Comparison of ENCODE assay signal across 16 cellular contexts in genomic region chr2:98009887-98010760, GRCh38. TPM values are rescaled to one million over a fixed set of nuclear protein-coding genes. Genes with fewer than 3 reads are reported as not detected.
DNase-seq lines count a peak whose midpoint lies in the region; ATAC-seq, FAIRE-seq and TF ChIP-seq lines count a peak whose summit lies in the region.
"Had no signal": no experiment of that assay in that cellular context is flagged by ENCODE, and none has a peak within 500 bp of the region (broad histone marks: within the 10 kb centered on the region; RNA-seq: fewer than 3 reads in every experiment).

No MANE protein-coding gene starts in this region.

- H3K9ac ChIP-seq in BLaER1: peak overlapping the region; percentile 11; the same call in 1 of the 2 replicates
- H3K9ac ChIP-seq in Loucy (ENCODE audit: low read depth, low read length, poor library complexity, severe bottlenecking): no peak overlapping the region
- no peak overlapping the region for H3K9ac ChIP-seq in K562 (ENCODE audit: insufficient read depth in 1 of 2, low read depth in 2 of 2, low read length in 2 of 2)
- H3K9ac ChIP-seq in HepG2 (ENCODE audit: insufficient read depth, low read depth, low read length): no peak overlapping the region

- H3K79me2 ChIP-seq in Loucy (ENCODE audit: insufficient read depth, low read length) (no peaks in the 10 kb centered on the region), K562 (ENCODE audit: control insufficient read depth, insufficient read depth, low read length) (no peaks in the 10 kb centered on the region), HepG2 (ENCODE audit: insufficient read depth, low read length) (no peaks in the 10 kb centered on the region)

- POLR2A ChIA-PET in K562 (lab: Yijun Ruan, JAX) (interaction anchor here (1.2 kb wide), 1 partner anchor 13 kb away, joined by 7 read pairs; the partner anchor contains the start of gene TMEM131), HepG2 (lab: Yijun Ruan, JAX) (no interaction called here)

- H3K27me3 ChIP-seq in BLaER1 (no peaks in the 10 kb centered on the region), Loucy (ENCODE audit: insufficient read depth, low read length, poor library complexity, severe bottlenecking) (no peaks in the 10 kb centered on the region), K562 (ENCODE audit: control insufficient read depth in 2 of 2, insufficient read depth in 2 of 2, low read length in 2 of 2) (peaks cover 11 to 34% of the 10 kb centered on the region in 2 experiments), HepG2 (ENCODE audit: control insufficient read depth in 1 of 2, insufficient read depth in 2 of 2, low read length in 2 of 2) (no peaks in the 10 kb centered on the region; a peak in 1 of 5 replicates)
- H3K27me3 ChIP-seq: colonic mucosa had no signal

- in situ Hi-C loops in K562 (cut with MboI) (no loop called here), HepG2 (cut with HindIII; ENCODE audit: extremely low pct_ligation_motif_present, low pct_unique_long_range_greater_than_20kb) (no loop called here)

- ATAC-seq in K562 (no peak), HepG2 (no peak), GM21423 (IDR thresholded peaks at IDR 0.05; ENCODE audit: unreplicated experiment) (no peak), mucosa of descending colon (no peak)
- ATAC-seq: activated T-cell treated with anti-CD3 and anti-CD28 coated beads, Interleukin-2, amount 50 U/mL, for 4 hours had no signal

- H3K4me1 ChIP-seq in BLaER1 (peaks cover 49% of the 10 kb centered on the region), Loucy (ENCODE audit: insufficient read depth, low read length, poor library complexity, severe bottlenecking) (peaks cover 13% of the 10 kb centered on the region), K562 (replicated peaks in 1 of 2; ENCODE audit: control insufficient read depth in 2 of 2, insufficient read depth in 2 of 2, low read length in 2 of 2) (no peaks in the 10 kb centered on the region; a peak in 2 of 5 replicates), HepG2 (ENCODE audit: insufficient read depth, low read length) (peaks cover 20% of the 10 kb centered on the region), mucosa of descending colon (ENCODE audit: low read depth) (no peaks in the 10 kb centered on the region)
- H3K4me1 ChIP-seq: colonic mucosa had no signal

- no peaks in the 10 kb centered on the region for H3K9me2 ChIP-seq in Loucy (replicated peaks; ENCODE audit: low read depth, low read length)

- TF ChIP-seq CTCF in Loucy (conservative IDR thresholded peaks at IDR 0.05; ENCODE audit: low read length) (no peak), K562 (IDR thresholded peaks at IDR 0.05 in 2 of 3, conservative IDR thresholded peaks at IDR 0.05 in 1 of 3; ENCODE audit: insufficient read depth in 2 of 3, low read depth in 1 of 3, low read length in 3 of 3) (no peak), HepG2 (CRISPR knock-in tag; IDR thresholded peaks at IDR 0.05) (no peak), mucosa of descending colon (IDR thresholded peaks at IDR 0.05) (no peak)

- H3K36me3 ChIP-seq in BLaER1 (no peaks in the 10 kb centered on the region), Loucy (ENCODE audit: insufficient read depth, low read length) (no peaks in the 10 kb centered on the region), K562 (ENCODE audit: control insufficient read depth, insufficient read depth, low read length) (no peaks in the 10 kb centered on the region), HepG2 (replicated peaks in 1 of 2; ENCODE audit: control insufficient read depth in 1 of 2, insufficient read depth in 2 of 2, low read length in 2 of 2) (no peaks in the 10 kb centered on the region), mucosa of descending colon (ENCODE audit: low read depth) (no peaks in the 10 kb centered on the region)
- H3K36me3 ChIP-seq: colonic mucosa had no signal

- TF ChIP-seq POLR2A in K562 (conservative IDR thresholded peaks at IDR 0.05): no peak
- TF ChIP-seq POLR2A in HepG2 (IDR thresholded peaks at IDR 0.05; ENCODE audit: insufficient read depth in 1 of 2, low read depth in 2 of 2, low read length in 2 of 2): no peak

- DNase-seq in K562 (ENCODE audit: extremely low read depth in 1 of 4, low spot score in 3 of 4) (no peak), HepG2 (ENCODE audit: low spot score) (no peak), iPS-NIHi11 (ENCODE audit: low spot score) (no peak), mucosa of descending colon (no peak), anterior cingulate cortex (lab: John Stamatoyannopoulos, UW) (no peak)
- DNase-seq: activated T-cell treated with anti-CD3 and anti-CD28 coated beads, Interleukin-2, amount 50 U/mL, for 4 hours; amygdala; colonic mucosa; GF-D8; hypothalamus; NCI-H1417 treated with DMSO at 0.1 percent for 48 hours; NCI-H446 had no signal

- H3K9me1 ChIP-seq in K562 (ENCODE audit: control insufficient read depth, insufficient read depth, low read length): no peaks in the 10 kb centered on the region

- TF ChIP-seq RAD21 in K562 (CRISPR knock-in tag; conservative IDR thresholded peaks at IDR 0.05 in 1 of 2, IDR thresholded peaks at IDR 0.05 in 1 of 2) (no peak), HepG2 (CRISPR knock-in tag; IDR thresholded peaks at IDR 0.05) (no peak)

- peak overlapping the region; percentile 39; the same call in 1 of the 2 replicates for H3K27ac ChIP-seq in BLaER1
- H3K27ac ChIP-seq in K562 (ENCODE audit: extremely low read depth, low read depth, low read length): no peak overlapping the region
- H3K27ac ChIP-seq in HepG2 (ENCODE audit: extremely low read length, insufficient read depth, low read length): no peak overlapping the region
- H3K27ac ChIP-seq: colonic mucosa, epithelial cell of prostate had no signal

- FAIRE-seq in K562 (lab: Jason Lieb, UNC): peak; percentile 19
- FAIRE-seq in HepG2 (lab: Jason Lieb, UNC): no peak

- H3K4me2 ChIP-seq in BLaER1 (peak overlapping the region; percentile 67), Loucy (ENCODE audit: low read depth, low read length, poor library complexity, severe bottlenecking) (no peak overlapping the region), K562 (ENCODE audit: insufficient read depth, low read length) (no peak overlapping the region), HepG2 (ENCODE audit: low read depth, low read length) (no peak overlapping the region)

- H3K4me3 ChIP-seq in BLaER1: no peak overlapping the region
- no peak overlapping the region for H3K4me3 ChIP-seq in Loucy (ENCODE audit: low read length, poor library complexity, severe bottlenecking)
- H3K4me3 ChIP-seq in K562: no peak overlapping the region
- H3K4me3 ChIP-seq in HepG2 (replicated peaks in 1 of 3; ENCODE audit: insufficient read depth in 1 of 3, low read depth in 2 of 3, low read length in 3 of 3): no peak overlapping the region
- no peak overlapping the region for H3K4me3 ChIP-seq in mucosa of descending colon
- H3K4me3 ChIP-seq: colonic mucosa had no signal

- H3K9me3 ChIP-seq in BLaER1: no peaks in the 10 kb centered on the region
- no peaks in the 10 kb centered on the region for H3K9me3 ChIP-seq in Loucy (ENCODE audit: insufficient read depth, low read depth, low read length)
- no peaks in the 10 kb centered on the region for H3K9me3 ChIP-seq in K562 (replicated peaks; ENCODE audit: control insufficient read depth, insufficient read depth, low read depth, low read length)
- H3K9me3 ChIP-seq in HepG2 (ENCODE audit: low read length): no peaks in the 10 kb centered on the region
- no peaks in the 10 kb centered on the region for H3K9me3 ChIP-seq in mucosa of descending colon
- H3K9me3 ChIP-seq: colonic mucosa had no signal

- TF ChIP-seq EP300 in K562 (IDR thresholded peaks at IDR 0.05; ENCODE audit: low read length): no peak
- no peak for TF ChIP-seq EP300 in HepG2 (IDR thresholded peaks at IDR 0.05; ENCODE audit: low read depth in 2 of 2, low read length in 2 of 2)
- no peak for TF ChIP-seq EP300 in HepG2 (CRISPR knock-in tag; IDR thresholded peaks at IDR 0.05; ENCODE audit: borderline replicate concordance)

- WGBS in K562 (ENCODE audit: insufficient coverage, low coverage, missing lambda C conversion rate): 8% methylated on average over 10 of the region's 10 CpGs
- WGBS in HepG2 (ENCODE audit: low lambda C conversion rate): 40% methylated on average over 10 of the region's 10 CpGs

- CTCF ChIA-PET in K562 (lab: Yijun Ruan, JAX; ENCODE audit: low intra/inter-chr PET ratio) (no interaction called here), HepG2 (lab: Yijun Ruan, JAX; ENCODE audit: low intra/inter-chr PET ratio, low total read pairs) (no interaction called here)

- no peaks in the 10 kb centered on the region for H3F3A ChIP-seq in Loucy (ENCODE audit: low read depth)

- H4K20me1 ChIP-seq in BLaER1: no peaks in the 10 kb centered on the region
- no peaks in the 10 kb centered on the region for H4K20me1 ChIP-seq in Loucy (ENCODE audit: insufficient read depth, low read length, poor library complexity, severe bottlenecking)
- no peaks in the 10 kb centered on the region for H4K20me1 ChIP-seq in K562 (replicated peaks; ENCODE audit: control insufficient read depth, insufficient read depth, low read length)
- no peaks in the 10 kb centered on the region for H4K20me1 ChIP-seq in HepG2 (ENCODE audit: insufficient read depth, low read length)

- intact Hi-C loops in K562 (cut with micrococcal nuclease) (no loop called here), HepG2 (cut with micrococcal nuclease; ENCODE audit: unreplicated experiment) (no loop called here), mucosa of descending colon (cut with DNase I, micrococcal nuclease) (no loop called here)

- H2AFZ ChIP-seq in Loucy (ENCODE audit: low read length) (peak overlapping the region; percentile 32; the same call in 1 of the 2 replicates), K562 (ENCODE audit: low read depth, low read length) (0 out of 2 replicates have a peak overlapping the region, but pooled peaks have one; percentile 12), HepG2 (ENCODE audit: low read length) (no peak overlapping the region)

- no TSS peak for BruUV-seq in K562 (replicated peaks; lab: Mats Ljungman, UMichigan)
- BruUV-seq in HepG2 (replicated peaks; lab: Mats Ljungman, UMichigan): no TSS peak

RNA-seq across cellular contexts. Expression of gene TMEM131, which starts 14.4 kb away (rescaled TPM):
- total RNA-seq in K562 (2011; cell fraction: chromatin; rRNA removed; ENCODE audit: low replicate concordance): 56.9 and 132 TPM in 2 replicates
- total RNA-seq in K562 (2011; cell fraction: nucleolus; rRNA removed): 27.5 and 28.5 TPM in 2 replicates
- total RNA-seq in K562 (2011; cell fraction: nucleoplasm; rRNA removed): 54.1 and 66.5 TPM in 2 replicates
- total RNA-seq in K562 (2014; rRNA removed) (6.6 and 8.2 TPM in 2 replicates), K562 (2014; rRNA removed; fragmentation: Illumina TruSeq; extraction: Trizol) (11.2 and 12.4 TPM in 2 replicates), K562 (2015; rRNA removed; fragmentation: Illumina TruSeq; extraction: Trizol) (13.6 and 14.6 TPM in 2 replicates), K562 (2021) (20.4 and 22.1 TPM in 2 replicates), HepG2 (2016; rRNA removed; fragmentation: Illumina TruSeq; extraction: Trizol) (17.4 and 19.5 TPM in 2 replicates), mucosa of descending colon (100 to 1,000 TPM in 1 of 3 donors, 10 to 100 TPM in 2; 58.3 to 110 (median 67.7) TPM)
- polyA plus RNA-seq in K562 (2011; rRNA removed) (11.3 and 16.0 TPM in 2 replicates), K562 (2014; fragmentation: Illumina TruSeq; extraction: Trizol) (17.6 and 21.1 TPM in 2 replicates), K562 (2014; fragmentation: Nextera tagmentation; extraction: Ambion mirVana) (1 to 10 TPM; 2.5 to 2.8 TPM), K562 (2014; rRNA removed) (14.3 and 15.6 TPM in 2 replicates), HepG2 (2011; rRNA removed) (15.7 and 17.9 TPM in 2 replicates)
- polyA plus RNA-seq in K562 (2011; cell fraction: cytosol; rRNA removed): 6.2 and 8.7 TPM in 2 replicates
- 53.6 and 59.0 TPM in 2 replicates for polyA plus RNA-seq in K562 (2011; cell fraction: nucleus; rRNA removed)
- polyA plus RNA-seq in K562 (2012): 13.3 and 19.4 TPM in 2 replicates
- 32.2 and 35.7 TPM in 2 replicates for polyA minus RNA-seq in K562 (2011; rRNA and poly(A)+ RNA removed)
- polyA minus RNA-seq in K562 (2011; cell fraction: cytosol; rRNA and poly(A)+ RNA removed): 9.0 and 13.8 TPM in 2 replicates
- 29.2 and 61.2 TPM in 2 replicates for polyA minus RNA-seq in K562 (2011; cell fraction: nucleus; rRNA and poly(A)+ RNA removed)
- 6.2 and 6.7 TPM in 2 replicates for total RNA-seq in HepG2 (2016; cell fraction: cytosol; rRNA removed; fragmentation: Illumina TruSeq; extraction: Trizol; ENCODE audit: low read depth)
- total RNA-seq in HepG2 (2016; cell fraction: insoluble cytoplasmic fraction; rRNA removed; fragmentation: Illumina TruSeq; extraction: Trizol): 14.1 and 19.5 TPM in 2 replicates
- total RNA-seq in HepG2 (2016; cell fraction: membrane; rRNA removed; fragmentation: Illumina TruSeq; extraction: Trizol): 8.9 and 10.2 TPM in 2 replicates
- 68.2 and 80.1 TPM in 2 replicates for total RNA-seq in HepG2 (2016; cell fraction: nucleus; rRNA removed; fragmentation: Illumina TruSeq; extraction: Trizol)
- 6.6 and 8.8 TPM in 2 replicates for polyA plus RNA-seq in HepG2 (2011; cell fraction: cytosol; rRNA removed)
- 35.1 and 39.4 TPM in 2 replicates for polyA plus RNA-seq in HepG2 (2011; cell fraction: nucleus; rRNA removed)
- polyA plus RNA-seq in HepG2 (2012): 27.9 and 29.1 TPM in 2 replicates
- 1.3 and 1.4 TPM in 2 replicates for polyA plus RNA-seq in HepG2 (2016; cell fraction: cytosol; fragmentation: Illumina TruSeq; extraction: Trizol; ENCODE audit: low read depth)
- polyA plus RNA-seq in HepG2 (2016; cell fraction: insoluble cytoplasmic fraction; fragmentation: Illumina TruSeq; extraction: Trizol; ENCODE audit: low read depth): 10.7 and 13.4 TPM in 2 replicates
- polyA plus RNA-seq in HepG2 (2016; cell fraction: membrane; fragmentation: Illumina TruSeq; extraction: Trizol; ENCODE audit: low read depth): 2.2 and 2.6 TPM in 2 replicates
- polyA plus RNA-seq in HepG2 (2016; cell fraction: nucleus; fragmentation: Illumina TruSeq; extraction: Trizol; ENCODE audit: insufficient read depth, low read depth): 67.0 and 67.3 TPM in 2 replicates
- polyA minus RNA-seq in HepG2 (2011; rRNA and poly(A)+ RNA removed; ENCODE audit: low replicate concordance): 10.3 and 24.5 TPM in 2 replicates
- polyA minus RNA-seq in HepG2 (2011; cell fraction: cytosol; rRNA and poly(A)+ RNA removed): 23.1 and 25.1 TPM in 2 replicates
- 99.1 and 112 TPM in 2 replicates for polyA minus RNA-seq in HepG2 (2011; cell fraction: nucleus; rRNA and poly(A)+ RNA removed)
